12 cellular contexts compared by ENCODE assay signal in the genomic region with DNA sequence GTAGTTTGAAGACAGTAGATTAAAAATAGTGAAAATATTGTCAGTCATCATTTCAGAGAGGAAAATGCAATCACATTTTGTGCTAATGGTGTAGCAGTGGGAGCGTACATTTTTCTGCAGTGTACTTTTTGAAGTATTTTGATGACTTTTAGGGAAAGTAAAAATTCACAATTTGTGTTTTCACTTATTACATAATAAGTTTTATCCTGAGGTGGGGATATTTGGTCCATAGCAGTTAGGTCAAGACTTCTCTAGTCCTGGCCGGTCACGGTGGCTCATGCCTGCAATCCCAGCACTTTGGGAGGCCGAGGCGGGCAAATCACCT.
DNase-seq lines count a peak whose midpoint lies in the region; ATAC-seq and TF ChIP-seq lines count a peak whose summit lies in the region.
"Had no signal": no experiment of that assay in that cellular context is flagged by ENCODE, and none has a peak within 500 bp of the region (broad histone marks: within the 10 kb centered on the region; RNA-seq: fewer than 3 reads in every experiment).

No MANE protein-coding gene starts in this region.

- no peak overlapping the region for H3K27ac ChIP-seq in mammary epithelial cell (ENCODE audit: insufficient read depth, low read depth, low read length)
- peak overlapping the region; percentile 46 to 55 for H3K27ac ChIP-seq in thoracic aorta
- no peak overlapping the region for H3K27ac ChIP-seq in A673 (ENCODE audit: low read depth, low read length, poor library complexity, severe bottlenecking)
- peak overlapping the region in 1 of 2 donors; percentile 70 for H3K27ac ChIP-seq in uterus
- H3K27ac ChIP-seq: epithelial cell of prostate, ovary had no signal

- BruUV-seq in MCF 10A (replicated peaks; lab: Mats Ljungman, UMichigan) (no TSS peak), mammary epithelial cell (replicated peaks; lab: Mats Ljungman, UMichigan) (no TSS peak), A673 (replicated peaks; lab: Mats Ljungman, UMichigan) (no TSS peak)

- H3K9me3 Mint-ChIP-seq in MCF 10A (ENCODE audit: unreplicated experiment), result no peaks in the 10 kb centered on the region
- no peaks in the 10 kb centered on the region for H3K9me3 Mint-ChIP-seq in activated B cell treated with CpG ODN at 0.5 μM for 24 hours
- H3K9me3 Mint-ChIP-seq: CD4-positive, CD25-positive, alpha-beta regulatory T cell had no signal

- H3K4me1 ChIP-seq in mammary epithelial cell (ENCODE audit: insufficient read depth, low read length) (no peaks in the 10 kb centered on the region), thoracic aorta (ENCODE audit: control insufficient read depth in 1 of 2, low read depth in 2 of 2) (peaks cover 25 to 64% of the 10 kb centered on the region in 2 donors), A673 (ENCODE audit: insufficient read depth, low read length, poor library complexity, severe bottlenecking) (no peaks in the 10 kb centered on the region), uterus (no peaks in the 10 kb centered on the region)

- CTCF ChIA-PET in MCF 10A (lab: Yijun Ruan, JAX), result interaction anchor here (0.7 to 3.8 kb wide), 11 partner anchors 11 to 288 kb away, joined by 3 to 28 read pairs (median 5); no protein-coding TSS in a partner anchor
- CTCF ChIA-PET in mammary epithelial cell (lab: Charles Lee; ENCODE audit: low non-redundant PET), result interaction anchor here (0.7 kb wide), 1 partner anchor 255 kb away, joined by 4 read pairs; no protein-coding TSS in a partner anchor
- CTCF ChIA-PET in activated B cell treated with CpG ODN at 0.5 μM for 24 hours (lab: Charles Lee), result interaction anchor here (1.0 to 1.9 kb wide), 3 partner anchors 11 to 95 kb away, joined by 3 to 7 read pairs (median 3); no protein-coding TSS in a partner anchor
- CTCF ChIA-PET in A673 (lab: Charles Lee), result interaction anchor here (1.2 kb wide), 1 partner anchor 285 kb away, joined by 9 read pairs; no protein-coding TSS in a partner anchor

- no peak for DNase-seq in MCF 10A (ENCODE audit: unreplicated experiment)
- DNase-seq in mammary epithelial cell, result no peak
- no peak for DNase-seq in activated B cell treated with CpG ODN at 0.5 μM for 24 hours
- DNase-seq in left ventricle myocardium superior, result no peak
- no peak for DNase-seq in thoracic aorta (ENCODE audit: low spot score)
- DNase-seq in activated CD4-positive, alpha-beta T cell treated with anti-CD3 and anti-CD28 coated beads for 4 hours, result no peak
- DNase-seq in A673 (ENCODE audit: low spot score), result no peak
- DNase-seq in uterus, result no peak

- no peaks in the 10 kb centered on the region for H3K79me2 ChIP-seq in mammary epithelial cell (ENCODE audit: insufficient read depth, low read length)

- H3K36me3 ChIP-seq in mammary epithelial cell (ENCODE audit: insufficient read depth, low read length) (no peaks in the 10 kb centered on the region), thoracic aorta (no peaks in the 10 kb centered on the region), A673 (ENCODE audit: insufficient read depth, low read length, poor library complexity, severe bottlenecking) (no peaks in the 10 kb centered on the region), uterus (no peaks in the 10 kb centered on the region)
- H3K36me3 ChIP-seq: gastroesophageal sphincter, ovary had no signal

- H3K9ac ChIP-seq in mammary epithelial cell (ENCODE audit: insufficient read depth, low read length), result no peak overlapping the region

- ATAC-seq in activated B cell treated with CpG ODN at 0.5 μM for 24 hours (ENCODE audit: low read depth), result no peak
- ATAC-seq in left ventricle myocardium superior, result peak; percentile 8
- ATAC-seq in thoracic aorta (ENCODE audit: insufficient number of reproducible peaks, low FRiP score, low read depth), result no peak

- H3K27me3 ChIP-seq in mammary epithelial cell (ENCODE audit: insufficient read depth, low read length) (no peaks in the 10 kb centered on the region), thoracic aorta (replicated peaks; ENCODE audit: insufficient read depth) (no peaks in the 10 kb centered on the region), A673 (replicated peaks; ENCODE audit: insufficient read depth, low read depth, low read length, poor library complexity) (no peaks in the 10 kb centered on the region), uterus (no peaks in the 10 kb centered on the region)
- H3K27me3 ChIP-seq: gastroesophageal sphincter, ovary had no signal

- in situ Hi-C loops in mammary epithelial cell (cut with MboI; ENCODE audit: low sequenced_read_pairs in 2 of 2), result loop anchor here (10.0 to 25.0 kb wide), 5 partner anchors 120 to 953 kb away; a partner anchor contains a TSS

- no peak overlapping the region for H3K4me3 Mint-ChIP-seq in MCF 10A (ENCODE audit: unreplicated experiment)
- H3K4me3 Mint-ChIP-seq in activated B cell treated with CpG ODN at 0.5 μM for 24 hours, result no peak overlapping the region
- H3K4me3 Mint-ChIP-seq: CD4-positive, CD25-positive, alpha-beta regulatory T cell had no signal

- no peaks in the 10 kb centered on the region for H4K20me1 ChIP-seq in mammary epithelial cell (ENCODE audit: insufficient read depth, low read length)

- intact Hi-C loops in MCF 10A (cut with micrococcal nuclease), result no loop called here
- intact Hi-C loops in mammary epithelial cell (cut with micrococcal nuclease), result no loop called here
- intact Hi-C loops in activated B cell treated with CpG ODN at 0.5 μM for 24 hours (cut with micrococcal nuclease), result loop anchor here (2.0 kb wide), 1 partner anchor 56 kb away; no protein-coding TSS in a partner anchor
- intact Hi-C loops in left ventricle myocardium superior (cut with micrococcal nuclease), result no loop called here
- intact Hi-C loops in A673 (cut with micrococcal nuclease; ENCODE audit: unreplicated experiment), result loop anchor here (2.0 kb wide), 1 partner anchor 64 kb away; no protein-coding TSS in a partner anchor
- intact Hi-C loops in uterus (cut with DNase I; ENCODE audit: low total_unique reads), result loop anchor here (10.0 kb wide), 1 partner anchor 290 kb away; no protein-coding TSS in a partner anchor

- H3K4me3 ChIP-seq in mammary epithelial cell (replicated peaks in 1 of 3; ENCODE audit: insufficient read depth in 1 of 3, low read depth in 2 of 3, low read length in 3 of 3) (no peak overlapping the region), thoracic aorta (no peak overlapping the region), A673 (ENCODE audit: low read depth, low read length, poor library complexity, severe bottlenecking) (no peak overlapping the region), uterus (no peak overlapping the region)
- H3K4me3 ChIP-seq: gastroesophageal sphincter, ovary had no signal

- TF ChIP-seq POLR2A in uterus (IDR thresholded peaks at IDR 0.05), result no peak

- dilution Hi-C loops in mammary epithelial cell (cut with HindIII; ENCODE audit: low sequenced_read_pairs), result no loop called here

- H2AFZ ChIP-seq in mammary epithelial cell (ENCODE audit: low read depth, low read length), result no peak overlapping the region

- H3K9me3 ChIP-seq in mammary epithelial cell (replicated peaks; ENCODE audit: insufficient read depth, low read length) (no peaks in the 10 kb centered on the region), thoracic aorta (no peaks in the 10 kb centered on the region), A673 (ENCODE audit: low read depth, low read length, poor library complexity, severe bottlenecking) (no peaks in the 10 kb centered on the region), uterus (no peaks in the 10 kb centered on the region)
- H3K9me3 ChIP-seq: gastroesophageal sphincter, ovary had no signal

- H3K27me3 Mint-ChIP-seq in MCF 10A (ENCODE audit: insufficient read depth, unreplicated experiment) (no peaks in the 10 kb centered on the region), activated B cell treated with CpG ODN at 0.5 μM for 24 hours (peaks cover 14% of the 10 kb centered on the region)

- H3K36me3 Mint-ChIP-seq in MCF 10A (ENCODE audit: insufficient read depth, unreplicated experiment) (peaks cover 10% of the 10 kb centered on the region), activated B cell treated with CpG ODN at 0.5 μM for 24 hours (ENCODE audit: low read depth) (no peaks in the 10 kb centered on the region)
- H3K36me3 Mint-ChIP-seq: CD4-positive, CD25-positive, alpha-beta regulatory T cell had no signal

- POLR2A ChIA-PET in MCF 10A (lab: Yijun Ruan, JAX), result interaction anchor here (1.2 to 1.3 kb wide), 2 partner anchors 24 to 123 kb away, joined by 4 to 5 read pairs; a partner anchor contains a TSS
- POLR2A ChIA-PET in activated B cell treated with CpG ODN at 0.5 μM for 24 hours (lab: Charles Lee), result no interaction called here
- POLR2A ChIA-PET in A673 (lab: Charles Lee; ENCODE audit: low non-redundant PET), result no interaction called here

- 57% methylated on average over 5 of the region's 5 CpGs for WGBS in mammary epithelial cell (ENCODE audit: low coverage, missing lambda C conversion rate)

- TF ChIP-seq CTCF in MCF 10A (IDR thresholded peaks at IDR 0.05; ENCODE audit: unreplicated experiment) (no peak), mammary epithelial cell (conservative IDR thresholded peaks at IDR 0.05 in 1 of 2, IDR thresholded peaks at IDR 0.05 in 1 of 2; ENCODE audit: extremely low read depth in 1 of 2, insufficient read depth in 1 of 2, low read depth in 1 of 2, low read length in 2 of 2) (no peak), activated B cell treated with CpG ODN at 0.5 μM for 24 hours (IDR thresholded peaks at IDR 0.05) (peak; percentile 0), thoracic aorta (IDR thresholded peaks at IDR 0.05) (no peak), A673 (conservative IDR thresholded peaks at IDR 0.05; ENCODE audit: low read depth, low read length) (no peak), uterus (IDR thresholded peaks at IDR 0.05) (no peak)

- H3K4me2 ChIP-seq in mammary epithelial cell (ENCODE audit: insufficient read depth, low read depth, low read length), result no peak overlapping the region

- H3K4me1 Mint-ChIP-seq in MCF 10A (ENCODE audit: insufficient read depth, unreplicated experiment), result peaks cover 27% of the 10 kb centered on the region
- peaks cover 4% of the 10 kb centered on the region for H3K4me1 Mint-ChIP-seq in activated B cell treated with CpG ODN at 0.5 μM for 24 hours

- peak overlapping the region; percentile 57 for H3K27ac Mint-ChIP-seq in MCF 10A (ENCODE audit: low read depth, unreplicated experiment)
- H3K27ac Mint-ChIP-seq in activated B cell treated with CpG ODN at 0.5 μM for 24 hours, result no peak overlapping the region

Comparison
In these comparisons a context has a peak if more than half of its experiments do, and no peak if none do; other contexts are left out.
1. H3K27ac ChIP-seq: peak in thoracic aorta (2 of 2); none in mammary epithelial cell (single experiment) and A673 (single experiment).
2. intact Hi-C loops: an anchor here in activated B cell treated with CpG ODN at 0.5 μM for 24 hours (2.0 kb wide), A673 (2.0 kb wide) and uterus (10.0 kb wide); none called in MCF 10A, mammary epithelial cell and left ventricle myocardium superior.